14 cellular contexts compared by ENCODE assay signal in genomic region chr19:35122687-35123551, GRCh38. TPM values are rescaled to one million over a fixed set of nuclear protein-coding genes. Genes with fewer than 3 reads are reported as not detected.
DNase-seq lines count a peak whose midpoint lies in the region; ATAC-seq, FAIRE-seq and TF ChIP-seq lines count a peak whose summit lies in the region.
"Had no signal": no experiment of that assay in that cellular context is flagged by ENCODE, and none has a peak within 500 bp of the region (broad histone marks: within the 10 kb centered on the region; RNA-seq: fewer than 3 reads in every experiment).

No MANE protein-coding gene starts in this region.

- H3K27me3 ChIP-seq in right cardiac atrium (ENCODE audit: control insufficient read depth, insufficient read depth) = no peaks in the 10 kb centered on the region
- H3K27me3 ChIP-seq in H1 (replicated peaks in 1 of 4; ENCODE audit: control insufficient read depth in 3 of 4, extremely low read depth in 1 of 4, insufficient read depth in 3 of 4, low read length in 3 of 4) = no peaks in the 10 kb centered on the region; a peak in 1 of 7 replicates
- no peaks in the 10 kb centered on the region for H3K27me3 ChIP-seq in parathyroid adenoma (ENCODE audit: control insufficient read depth, insufficient read depth, low read length)
- no peaks in the 10 kb centered on the region for H3K27me3 ChIP-seq in BE2C

- H2BK20ac ChIP-seq in H1 (ENCODE audit: low read length) = peak overlapping the region; percentile 92

- no peak for TF ChIP-seq RAD21 in H1 (IDR thresholded peaks at IDR 0.05 in 1 of 2, conservative IDR thresholded peaks at IDR 0.05 in 1 of 2; ENCODE audit: low read depth in 2 of 2, low read length in 2 of 2)

- H3K27ac ChIP-seq in right cardiac atrium (ENCODE audit: low read length) = peak overlapping the region; percentile 75
- H3K27ac ChIP-seq in H1 (ENCODE audit: low read depth, low read length) = no peak overlapping the region
- H3K27ac ChIP-seq in parathyroid adenoma = peak overlapping the region; percentile 29

- H2BK15ac ChIP-seq in H1 (ENCODE audit: low read length) = no peak overlapping the region; the same call in 1 of the 2 replicates

- no peak for TF ChIP-seq EP300 in H1 (IDR thresholded peaks at IDR 0.05; ENCODE audit: borderline replicate concordance in 1 of 2, low read depth in 2 of 2, low read length in 2 of 2)

- POLR2A ChIA-PET in H1 (lab: Charles Lee; ENCODE audit: partially characterized antibody) = interaction anchor here (0.9 to 1.7 kb wide), 6 partner anchors 12 to 147 kb away, joined by 3 to 4 read pairs (median 4); partner anchors contain the start of gene LGI4

- no peak overlapping the region; the same call in 1 of the 2 replicates for H2AK5ac ChIP-seq in H1 (ENCODE audit: low read depth, low read length)

- no peaks in the 10 kb centered on the region for H3K23me2 ChIP-seq in H1 (ENCODE audit: low read depth, low read length)

- H3K4me3 ChIP-seq in right cardiac atrium (ENCODE audit: low read length) (no peak overlapping the region), H1 (ENCODE audit: extremely low read depth in 1 of 4, insufficient read depth in 2 of 4, low read depth in 3 of 4, low read length in 4 of 4) (no peak overlapping the region), parathyroid adenoma (ENCODE audit: low read depth, low read length) (no peak overlapping the region), BE2C (ENCODE audit: low read depth, low read length) (no peak overlapping the region)
- H3K4me3 ChIP-seq: mucosa of descending colon had no signal

- H4K8ac ChIP-seq in H1 (ENCODE audit: extremely low read depth, insufficient read depth, low read length) = no peak overlapping the region; the same call in 1 of the 2 replicates

- peak overlapping the region; percentile 82 for H2BK120ac ChIP-seq in H1 (replicated peaks; ENCODE audit: low read depth, low read length)

- H3K79me1 ChIP-seq in H1 (ENCODE audit: low read depth, low read length) = no peaks in the 10 kb centered on the region

- H3K18ac ChIP-seq in H1 (ENCODE audit: extremely low read depth, low read length) = peak overlapping the region; percentile 80

- H3K36me3 ChIP-seq in H1 (ENCODE audit: control insufficient read depth in 2 of 4, insufficient read depth in 4 of 4, low read length in 3 of 4) = no peaks in the 10 kb centered on the region
- no peaks in the 10 kb centered on the region for H3K36me3 ChIP-seq in parathyroid adenoma (ENCODE audit: control insufficient read depth, insufficient read depth, low read length)
- H3K36me3 ChIP-seq in BE2C = no peaks in the 10 kb centered on the region

- peak overlapping the region; percentile 94 for H4K91ac ChIP-seq in H1 (replicated peaks; ENCODE audit: insufficient read length, low read length)

- no peak for FAIRE-seq in H1 (lab: Jason Lieb, UNC)
- FAIRE-seq: endothelial cell of umbilical vein had no signal

- H3K4me1 ChIP-seq in right cardiac atrium (ENCODE audit: control insufficient read depth, insufficient read depth, low read length) = peaks cover 4% of the 10 kb centered on the region
- peaks cover 3 to 19% (median 12%) of the 10 kb centered on the region in 4 experiments; a peak in 6 of 7 replicates for H3K4me1 ChIP-seq in H1 (replicated peaks in 1 of 4; ENCODE audit: control insufficient read depth in 3 of 4, insufficient read depth in 4 of 4, low read length in 3 of 4)
- H3K4me1 ChIP-seq in parathyroid adenoma = peaks cover 10% of the 10 kb centered on the region
- H3K4me1 ChIP-seq in BE2C = 0 out of 2 replicates have a peak, but pooled peaks cover 3% of the 10 kb centered on the region

- DNase-seq in right cardiac atrium = peak in 1 of 3 donors; percentile 58
- no peak for DNase-seq in left cardiac atrium
- DNase-seq in H1 (ENCODE audit: low read depth in 1 of 2, low spot score in 2 of 2) = no peak
- DNase-seq in activated T-cell treated with anti-CD3 and anti-CD28 coated beads, Interleukin-2, amount 50 U/mL, for 48 hours = no peak
- no peak for DNase-seq in activated CD4-positive, CD25-positive, alpha-beta regulatory T cell treated with anti-CD3 and anti-CD28 coated beads, Interleukin-2, amount 50 U/mL, for 72 hours
- no peak for DNase-seq in GM03348 (ENCODE audit: low spot score)
- no peak for DNase-seq in BE2C
- DNase-seq: trophoblast cell had no signal

- peak overlapping the region; percentile 13 for H4K5ac ChIP-seq in H1 (ENCODE audit: insufficient read length, low read depth, low read length)

- no peak overlapping the region for H3K9ac ChIP-seq in H1 (replicated peaks in 1 of 4; ENCODE audit: extremely low read depth in 1 of 4, low read depth in 3 of 4, low read length in 3 of 4)
- H3K9ac ChIP-seq in parathyroid adenoma = no peak overlapping the region

- no peak for TF ChIP-seq CTCF in H1 (IDR thresholded peaks at IDR 0.05; ENCODE audit: control extremely low read depth in 1 of 3, insufficient read depth in 1 of 3, low read depth in 1 of 3, low read length in 3 of 3)
- no peak for TF ChIP-seq CTCF in parathyroid adenoma (IDR thresholded peaks at IDR 0.05)
- no peak for TF ChIP-seq CTCF in BE2C (IDR thresholded peaks at IDR 0.05; ENCODE audit: low read depth, low read length)

- no peak overlapping the region for H3K56ac ChIP-seq in H1 (replicated peaks; ENCODE audit: insufficient read length, low read depth, low read length)

- peak overlapping the region; percentile 5 for H3K4ac ChIP-seq in H1 (replicated peaks; ENCODE audit: insufficient read length, low read depth, low read length)

- no peak overlapping the region; the same call in 1 of the 2 replicates for H2BK12ac ChIP-seq in H1 (ENCODE audit: low read depth, low read length)

- no peak overlapping the region for H3K14ac ChIP-seq in H1 (ENCODE audit: insufficient read length)

- intact Hi-C loops in right cardiac atrium (cut with DNase I) = no loop called here
- intact Hi-C loops in left cardiac atrium (cut with DNase I) = no loop called here

- H4K20me1 ChIP-seq in H1 (replicated peaks in 1 of 2; ENCODE audit: control insufficient read depth in 1 of 2, insufficient read depth in 2 of 2, low read length in 2 of 2) = no peaks in the 10 kb centered on the region

- CTCF ChIA-PET in H1 (lab: Charles Lee; ENCODE audit: partially characterized antibody) = interaction anchor here (1.2 to 4.6 kb wide), 3 partner anchors 8 to 32 kb away, joined by 3 to 41 read pairs (median 11); partner anchors contain the start of genes FXYD3 and LGI4

- no peaks in the 10 kb centered on the region for H3K9me3 ChIP-seq in right cardiac atrium (ENCODE audit: control insufficient read depth, low read length)
- H3K9me3 ChIP-seq in H1 (ENCODE audit: insufficient read depth in 2 of 2, low read depth in 1 of 2, low read length in 1 of 2) = no peaks in the 10 kb centered on the region
- H3K9me3 ChIP-seq in parathyroid adenoma (ENCODE audit: control insufficient read depth, low read length) = no peaks in the 10 kb centered on the region
- no peaks in the 10 kb centered on the region for H3K9me3 ChIP-seq in BE2C
- H3K9me3 ChIP-seq: mucosa of descending colon had no signal

- peak overlapping the region; percentile 64; the same call in 1 of the 2 replicates for H2BK5ac ChIP-seq in H1 (ENCODE audit: low read depth, low read length)

- WGBS in right cardiac atrium = 80% methylated on average over 19 of the region's 19 CpGs
- WGBS in H1 (ENCODE audit: extremely low coverage in 1 of 2, insufficient coverage in 1 of 2, insufficient read length in 1 of 2, insufficient replicate concordance in 2 of 2, low coverage in 1 of 2, low lambda C conversion rate in 2 of 2, missing lambda C conversion rate in 1 of 2), 2 experiments = 85% methylated on average over 16 of the region's 19 CpGs; no CpG with 5 or more reads in 1 of the 2 experiments

- no peak overlapping the region for H2AFZ ChIP-seq in H1 (ENCODE audit: low read length)
- no peak overlapping the region for H2AFZ ChIP-seq in parathyroid adenoma

- ATAC-seq in right cardiac atrium (no peak), left cardiac atrium (no peak)
- ATAC-seq: activated CD4-positive, CD25-positive, alpha-beta regulatory T cell treated with anti-CD3 and anti-CD28 coated beads, Interleukin-2, amount 50 U/mL, for 24 hours; SK-N-SH treated with all-trans-retinoic acid at 6 μM for 48 hours had no signal

- no peak for TF ChIP-seq POLR2A in H1 (IDR thresholded peaks at IDR 0.05; ENCODE audit: control extremely low read depth in 1 of 2, low read depth in 2 of 2, low read length in 2 of 2)

- H3K79me2 ChIP-seq in H1 (ENCODE audit: control insufficient read depth in 1 of 2, insufficient read depth in 2 of 2, low read length in 2 of 2) = no peaks in the 10 kb centered on the region
- H3K79me2 ChIP-seq in parathyroid adenoma = no peaks in the 10 kb centered on the region

- no peak overlapping the region for H3K23ac ChIP-seq in H1 (ENCODE audit: insufficient read length)

- peak overlapping the region in 1 of 2 experiments; percentile 1; a peak in 1 of 4 replicates for H3K4me2 ChIP-seq in H1 (ENCODE audit: insufficient read depth in 1 of 2, low read depth in 2 of 2, low read length in 2 of 2)
- no peak overlapping the region for H3K4me2 ChIP-seq in parathyroid adenoma (ENCODE audit: low read length)

RNA-seq across cellular contexts. Expression of gene FXYD3, which starts 7.3 kb away (rescaled TPM):
- total RNA-seq in right cardiac atrium (1 to 10 TPM; 2.2 to 5.7 (median 4.3) TPM), left cardiac atrium (1 to 10 TPM; 1.5 to 3.6 TPM)
- polyA plus RNA-seq in right cardiac atrium (5.2 TPM), H1 (2011; rRNA removed) (0.09 and 0.33 TPM in 2 replicates)
- total RNA-seq in H1 (2021; fragmentation: NEBNext Ultra II Directional; extraction: Animal tissue kit (Norgen Biotek cat#: 25700)) = 0.86 TPM in 1 of 2 replicates, not detected in the other
- polyA plus RNA-seq in H1 (2011; cell fraction: cytosol; rRNA removed) = 0.22 TPM
- polyA plus RNA-seq in H1 (2011; cell fraction: nucleus; rRNA removed) = 0.66 TPM
- 0.41 to 0.76 TPM (median 0.57 TPM) in 3 of 4 replicates, not detected in the other for polyA plus RNA-seq in H1 (2012, experiment 1 of 2)
- not detected for polyA plus RNA-seq in H1 (2012, experiment 2 of 2)
- 0.10 TPM for polyA plus RNA-seq in H1 (2013, experiment 1 of 2)
- 0.37 TPM for polyA plus RNA-seq in H1 (2013, experiment 2 of 2)
- polyA minus RNA-seq in H1 (2011; rRNA and poly(A)+ RNA removed) = 1.5 TPM in 1 of 2 replicates, not detected in the other
- not detected for polyA minus RNA-seq in H1 (2011; cell fraction: cytosol; rRNA and poly(A)+ RNA removed)
- not detected for polyA minus RNA-seq in H1 (2011; cell fraction: nucleus; rRNA and poly(A)+ RNA removed)
- polyA plus RNA-seq in BE2C (2012; ENCODE audit: insufficient read depth, insufficient read length, low read depth) = not detected
- total RNA-seq: activated T-helper 1 cell treated with anti-CD3 and anti-CD28 coated beads, Interleukin-12 subunit alpha, Interleukin-12 subunit beta, Interleukin-2, Interleukin-4 antibody, amounts not matched to agents 30 ng/mL and 10 ng/mL and 1 ng/mL, durations not matched to agents 14 hours and 24 hours and 36 hours; endothelial cell of umbilical vein had no signal
- polyA plus RNA-seq: endothelial cell of umbilical vein had no signal

RNA-seq across cellular contexts. Expression of gene LGI4, which starts 11.9 kb away (rescaled TPM):
- total RNA-seq in right cardiac atrium = 10 to 100 TPM; 25.0 to 40.9 (median 32.5) TPM
- 35.6 TPM for polyA plus RNA-seq in right cardiac atrium
- 10 to 100 TPM; 11.6 to 17.9 TPM for total RNA-seq in left cardiac atrium
- 2.0 and 2.9 TPM in 2 replicates for total RNA-seq in H1 (2021; fragmentation: NEBNext Ultra II Directional; extraction: Animal tissue kit (Norgen Biotek cat#: 25700))
- 8.2 and 9.4 TPM in 2 replicates for polyA plus RNA-seq in H1 (2011; rRNA removed)
- polyA plus RNA-seq in H1 (2011; cell fraction: cytosol; rRNA removed) = 9.4 TPM
- 32.9 TPM for polyA plus RNA-seq in H1 (2011; cell fraction: nucleus; rRNA removed)
- 5.6 to 9.8 TPM (median 8.1 TPM) in 4 replicates for polyA plus RNA-seq in H1 (2012, experiment 1 of 2)
- polyA plus RNA-seq in H1 (2012, experiment 2 of 2) = 2.6 TPM
- 2.1 TPM for polyA plus RNA-seq in H1 (2013, experiment 1 of 2)
- polyA plus RNA-seq in H1 (2013, experiment 2 of 2) = 2.1 TPM
- 0.88 and 2.1 TPM in 2 replicates for polyA minus RNA-seq in H1 (2011; rRNA and poly(A)+ RNA removed)
- 0.66 TPM for polyA minus RNA-seq in H1 (2011; cell fraction: cytosol; rRNA and poly(A)+ RNA removed)
- polyA minus RNA-seq in H1 (2011; cell fraction: nucleus; rRNA and poly(A)+ RNA removed) = 4.2 TPM
- 0.63 TPM for polyA plus RNA-seq in BE2C (2012; ENCODE audit: insufficient read depth, insufficient read length, low read depth)
- total RNA-seq: activated T-helper 1 cell treated with anti-CD3 and anti-CD28 coated beads, Interleukin-12 subunit alpha, Interleukin-12 subunit beta, Interleukin-2, Interleukin-4 antibody, amounts not matched to agents 30 ng/mL and 10 ng/mL and 1 ng/mL, durations not matched to agents 14 hours and 24 hours and 36 hours; endothelial cell of umbilical vein had no signal
- polyA plus RNA-seq: endothelial cell of umbilical vein had no signal

RNA-seq across cellular contexts. Expression of gene FXYD1, which starts 15.7 kb away (rescaled TPM):
- total RNA-seq in right cardiac atrium = 100 to 1,000 TPM; 441 to 544 (median 499) TPM
- polyA plus RNA-seq in right cardiac atrium = 289 TPM
- 100 to 1,000 TPM; 297 to 393 TPM for total RNA-seq in left cardiac atrium
- total RNA-seq in H1 (2021; fragmentation: NEBNext Ultra II Directional; extraction: Animal tissue kit (Norgen Biotek cat#: 25700)) = 8.1 and 10.3 TPM in 2 replicates
- 1.6 and 3.3 TPM in 2 replicates for polyA plus RNA-seq in H1 (2011; rRNA removed)
- polyA plus RNA-seq in H1 (2011; cell fraction: cytosol; rRNA removed) = 2.7 TPM
- 6.7 TPM for polyA plus RNA-seq in H1 (2011; cell fraction: nucleus; rRNA removed)
- 7.4 to 19.9 TPM (median 15.6 TPM) in 4 replicates for polyA plus RNA-seq in H1 (2012, experiment 1 of 2)
- polyA plus RNA-seq in H1 (2012, experiment 2 of 2) = 4.1 TPM
- polyA plus RNA-seq in H1 (2013, experiment 1 of 2) = 10.4 TPM
- 10.3 TPM for polyA plus RNA-seq in H1 (2013, experiment 2 of 2)
- polyA minus RNA-seq in H1 (2011; rRNA and poly(A)+ RNA removed) = 0.49 and 0.69 TPM in 2 replicates
- 2.1 TPM for polyA minus RNA-seq in H1 (2011; cell fraction: cytosol; rRNA and poly(A)+ RNA removed)
- polyA minus RNA-seq in H1 (2011; cell fraction: nucleus; rRNA and poly(A)+ RNA removed) = 4.1 TPM
- polyA plus RNA-seq in BE2C (2012; ENCODE audit: insufficient read depth, insufficient read length, low read depth) = not detected
- total RNA-seq: activated T-helper 1 cell treated with anti-CD3 and anti-CD28 coated beads, Interleukin-12 subunit alpha, Interleukin-12 subunit beta, Interleukin-2, Interleukin-4 antibody, amounts not matched to agents 30 ng/mL and 10 ng/mL and 1 ng/mL, durations not matched to agents 14 hours and 24 hours and 36 hours; endothelial cell of umbilical vein had no signal
- polyA plus RNA-seq: endothelial cell of umbilical vein had no signal

RNA-seq across cellular contexts. Expression of gene FXYD7, which starts 20.1 kb away (rescaled TPM):
- total RNA-seq in right cardiac atrium (under 1 TPM in 1 of 4 donors, not detected in 3; 0.40 TPM), left cardiac atrium (not detected)
- polyA plus RNA-seq in right cardiac atrium (0.25 TPM), H1 (2011; rRNA removed) (12.1 and 17.5 TPM in 2 replicates)
- 14.3 and 15.4 TPM in 2 replicates for total RNA-seq in H1 (2021; fragmentation: NEBNext Ultra II Directional; extraction: Animal tissue kit (Norgen Biotek cat#: 25700))
- polyA plus RNA-seq in H1 (2011; cell fraction: cytosol; rRNA removed) = 9.0 TPM
- 18.6 TPM for polyA plus RNA-seq in H1 (2011; cell fraction: nucleus; rRNA removed)
- polyA plus RNA-seq in H1 (2012, experiment 1 of 2) = 20.2 to 24.4 TPM (median 21.9 TPM) in 4 replicates
- polyA plus RNA-seq in H1 (2012, experiment 2 of 2) = 20.8 TPM
- polyA plus RNA-seq in H1 (2013, experiment 1 of 2) = 22.7 TPM
- 23.8 TPM for polyA plus RNA-seq in H1 (2013, experiment 2 of 2)
- 2.2 and 3.6 TPM in 2 replicates for polyA minus RNA-seq in H1 (2011; rRNA and poly(A)+ RNA removed)
- polyA minus RNA-seq in H1 (2011; cell fraction: cytosol; rRNA and poly(A)+ RNA removed) = 1.5 TPM
- 3.2 TPM for polyA minus RNA-seq in H1 (2011; cell fraction: nucleus; rRNA and poly(A)+ RNA removed)
- polyA plus RNA-seq in BE2C (2012; ENCODE audit: insufficient read depth, insufficient read length, low read depth) = not detected
- total RNA-seq: endothelial cell of umbilical vein had no signal
- polyA plus RNA-seq: endothelial cell of umbilical vein had no signal

RNA-seq across cellular contexts. Expression of gene FXYD5, which starts 31.6 kb away (rescaled TPM):
- total RNA-seq in right cardiac atrium (10 to 100 TPM; 22.5 to 46.3 (median 31.0) TPM), left cardiac atrium (10 to 100 TPM; 35.5 to 46.7 TPM)
- polyA plus RNA-seq in right cardiac atrium (31.8 TPM), H1 (2011; rRNA removed) (167 and 191 TPM in 2 replicates)
- total RNA-seq in H1 (2021; fragmentation: NEBNext Ultra II Directional; extraction: Animal tissue kit (Norgen Biotek cat#: 25700)) = 99.0 and 104 TPM in 2 replicates
- polyA plus RNA-seq in H1 (2011; cell fraction: cytosol; rRNA removed) = 117 TPM
- 131 TPM for polyA plus RNA-seq in H1 (2011; cell fraction: nucleus; rRNA removed)
- polyA plus RNA-seq in H1 (2012, experiment 1 of 2) = 113 to 185 TPM (median 177 TPM) in 4 replicates
- polyA plus RNA-seq in H1 (2012, experiment 2 of 2) = 175 TPM
- 277 TPM for polyA plus RNA-seq in H1 (2013, experiment 1 of 2)
- polyA plus RNA-seq in H1 (2013, experiment 2 of 2) = 347 TPM
- polyA minus RNA-seq in H1 (2011; rRNA and poly(A)+ RNA removed) = 89.3 and 107 TPM in 2 replicates
- polyA minus RNA-seq in H1 (2011; cell fraction: cytosol; rRNA and poly(A)+ RNA removed) = 89.5 TPM
- 51.4 TPM for polyA minus RNA-seq in H1 (2011; cell fraction: nucleus; rRNA and poly(A)+ RNA removed)
- polyA plus RNA-seq in BE2C (2012; ENCODE audit: insufficient read depth, insufficient read length, low read depth) = 4.5 TPM

Comparison
In these comparisons a context has a peak if more than half of its experiments do, and no peak if none do; other contexts are left out.
1. RNA of gene FXYD1, which starts 15.7 kb away (total RNA-seq): 441 to 544 TPM in right cardiac atrium and 297 to 393 TPM in left cardiac atrium; 8.1 to 10.3 TPM in H1; every median in the first group is over 10 times any median in the second.